In genomic region chr7:33459340-33459751, GRCh38 we compare ENCODE assay signal across 8 cellular contexts.
DNase-seq lines count a peak whose midpoint lies in the region; ATAC-seq and TF ChIP-seq lines count a peak whose summit lies in the region.

No MANE protein-coding gene starts in this region.

- H3K27ac Mint-ChIP-seq in stimulated activated memory B cell treated with anti-CD40 and anti-IgM and Interleukin-4, amounts not matched to agents 10 μg/mL and 1 μg/mL and 100 μg/mL, for 72 hours = no peak overlapping the region

- no peaks in the 10 kb centered on the region for H3K9me3 ChIP-seq in IMR-90 (ENCODE audit: control insufficient read depth, insufficient read depth, low read length)
- H3K9me3 ChIP-seq in heart right ventricle = no peaks in the 10 kb centered on the region

- dilution Hi-C loops in IMR-90 (cut with HindIII; ENCODE audit: low sequenced_read_pairs, unreplicated experiment) = no loop called here

- peak; percentile 54 for TF ChIP-seq CTCF in IMR-90 (conservative IDR thresholded peaks at IDR 0.05; ENCODE audit: low read depth, low read length)
- TF ChIP-seq CTCF in heart right ventricle (IDR thresholded peaks at IDR 0.05) = peak; percentile 14 to 66 (median 46)

- H3K4me1 ChIP-seq in IMR-90 (ENCODE audit: control insufficient read depth, insufficient read depth, low read length) (no peaks in the 10 kb centered on the region), heart right ventricle (no peaks in the 10 kb centered on the region)

- H4K5ac ChIP-seq in IMR-90 (ENCODE audit: low read depth, low read length) = no peak overlapping the region

- CTCF ChIA-PET in IMR-90 (lab: Yijun Ruan, JAX) = interaction anchor here (0.6 to 1.5 kb wide), 12 partner anchors 11 to 629 kb away, joined by 3 to 12 read pairs (median 3); no protein-coding TSS in a partner anchor

- TF ChIP-seq POLR2A in IMR-90 (IDR thresholded peaks at IDR 0.05; ENCODE audit: low read depth, low read length) = no peak

- intact Hi-C loops in IMR-90 (cut with micrococcal nuclease) = loop anchor here (1.0 to 10.0 kb wide), 4 partner anchors 217 to 474 kb away; no protein-coding TSS in a partner anchor
- intact Hi-C loops in heart right ventricle (cut with DNase I) = no loop called here

- no peak overlapping the region for H3K4me3 Mint-ChIP-seq in stimulated activated memory B cell treated with anti-CD40 and anti-IgM and Interleukin-4, amounts not matched to agents 10 μg/mL and 1 μg/mL and 100 μg/mL, for 72 hours

- no peaks in the 10 kb centered on the region for H3K36me3 ChIP-seq in IMR-90 (ENCODE audit: control insufficient read depth, insufficient read depth, low read length)
- no peaks in the 10 kb centered on the region for H3K36me3 ChIP-seq in heart right ventricle

- no peaks in the 10 kb centered on the region for H3K36me3 Mint-ChIP-seq in stimulated activated memory B cell treated with anti-CD40 and anti-IgM and Interleukin-4, amounts not matched to agents 10 μg/mL and 1 μg/mL and 100 μg/mL, for 72 hours

- no peaks in the 10 kb centered on the region for H4K20me1 ChIP-seq in IMR-90 (ENCODE audit: insufficient read depth, low read length)

- H3K9me3 Mint-ChIP-seq in stimulated activated memory B cell treated with anti-CD40 and anti-IgM and Interleukin-4, amounts not matched to agents 10 μg/mL and 1 μg/mL and 100 μg/mL, for 72 hours = no peaks in the 10 kb centered on the region

- peaks cover 4% of the 10 kb centered on the region for H3K4me1 Mint-ChIP-seq in stimulated activated memory B cell treated with anti-CD40 and anti-IgM and Interleukin-4, amounts not matched to agents 10 μg/mL and 1 μg/mL and 100 μg/mL, for 72 hours

- no peak overlapping the region for H2BK15ac ChIP-seq in IMR-90 (ENCODE audit: low read depth, low read length)

- no peak overlapping the region for H3K9ac ChIP-seq in IMR-90 (ENCODE audit: low read depth, low read length)

- no peaks in the 10 kb centered on the region for H3K79me1 ChIP-seq in IMR-90 (ENCODE audit: low read depth in 1 of 2, low read length in 2 of 2)

- H2AFZ ChIP-seq in IMR-90 (replicated peaks; ENCODE audit: low read length, poor library complexity) = no peak overlapping the region

- no peak overlapping the region for H3K4me2 ChIP-seq in IMR-90 (ENCODE audit: low read depth, low read length)

- H3K27me3 ChIP-seq in IMR-90 (ENCODE audit: control insufficient read depth, insufficient read depth, low read length) (no peaks in the 10 kb centered on the region), heart right ventricle (no peaks in the 10 kb centered on the region)

- H3K4ac ChIP-seq in IMR-90 (ENCODE audit: low read depth, low read length) = no peak overlapping the region

- no peak overlapping the region for H3K18ac ChIP-seq in IMR-90 (ENCODE audit: low read depth, low read length)

- no peak overlapping the region for H2AK9ac ChIP-seq in IMR-90 (replicated peaks; ENCODE audit: low read depth, low read length, poor library complexity)

- no peak overlapping the region for H2BK20ac ChIP-seq in IMR-90 (ENCODE audit: low read depth, low read length)

- peak; percentile 64 for DNase-seq in ELR (ENCODE audit: low read depth)
- DNase-seq in IMR-90 = peak; percentile 66
- no peak for DNase-seq in heart right ventricle
- no peak for DNase-seq in stimulated activated naive CD4-positive, alpha-beta T cell (lab: John Stamatoyannopoulos, UW)

- no peak overlapping the region for H3K56ac ChIP-seq in IMR-90 (ENCODE audit: extremely low read depth, insufficient read depth, low read length)

- POLR2A ChIA-PET in IMR-90 (lab: Charles Lee; ENCODE audit: unreplicated experiment) = no interaction called here

- H3K4me3 ChIP-seq in IMR-90 (ENCODE audit: insufficient read depth, low read depth, low read length) = no peak overlapping the region
- no peak overlapping the region for H3K4me3 ChIP-seq in heart right ventricle

- no peaks in the 10 kb centered on the region for H3K9me1 ChIP-seq in IMR-90 (ENCODE audit: insufficient read depth, low read length)

- H2AK5ac ChIP-seq in IMR-90 (ENCODE audit: low read depth, low read length) = no peak overlapping the region

- peak; percentile 99 for ATAC-seq in IMR-90 (ENCODE audit: low read depth)
- peak; percentile 100 for ATAC-seq in SK-N-SH treated with all-trans-retinoic acid at 6 μM for 48 hours
- peak in 6 of 8 donors; percentile 65 to 89 (median 74) for ATAC-seq in heart right ventricle
- ATAC-seq in stimulated activated memory B cell treated with anti-CD40 and anti-IgM and Interleukin-4, amounts not matched to agents 10 μg/mL and 1 μg/mL and 100 μg/mL, for 72 hours = peak; percentile 67
- no peak for ATAC-seq in GM18517 (IDR thresholded peaks at IDR 0.05; ENCODE audit: unreplicated experiment)
- ATAC-seq in HG03565 (IDR thresholded peaks at IDR 0.05; ENCODE audit: unreplicated experiment) = no peak

- no peak overlapping the region for H2BK5ac ChIP-seq in IMR-90 (ENCODE audit: low read depth, low read length, poor library complexity, severe bottlenecking)

- in situ Hi-C loops in IMR-90 (cut with MboI; ENCODE audit: low sequenced_read_pairs) = no loop called here

- no peak overlapping the region for H4K8ac ChIP-seq in IMR-90 (ENCODE audit: low read depth in 2 of 2, low read length in 2 of 2)

- no peak overlapping the region for H3K23ac ChIP-seq in IMR-90 (ENCODE audit: low read depth, low read length)

- no peak overlapping the region for H3K14ac ChIP-seq in IMR-90 (replicated peaks; ENCODE audit: low read depth, low read length)

- BruUV-seq in IMR-90 (replicated peaks; lab: Mats Ljungman, UMichigan) = no TSS peak

- no peak overlapping the region for H4K91ac ChIP-seq in IMR-90 (ENCODE audit: insufficient read depth, low read depth, low read length)

- TF ChIP-seq RAD21 in IMR-90 (IDR thresholded peaks at IDR 0.05; ENCODE audit: low read length) = peak; percentile 64

- H3K27me3 Mint-ChIP-seq in stimulated activated memory B cell treated with anti-CD40 and anti-IgM and Interleukin-4, amounts not matched to agents 10 μg/mL and 1 μg/mL and 100 μg/mL, for 72 hours = no peaks in the 10 kb centered on the region

- no CpG with 5 or more reads among the region's 1 CpG for WGBS in IMR-90 (ENCODE audit: extremely low coverage in 2 of 2, insufficient read length in 1 of 2), 2 experiments
- 42 to 43% methylated on average over 1 of the region's 1 CpG for WGBS in heart right ventricle, 2 donors

- H2BK120ac ChIP-seq in IMR-90 (ENCODE audit: low read depth, low read length) = no peak overlapping the region

- no peak overlapping the region for H3K27ac ChIP-seq in IMR-90 (ENCODE audit: insufficient read depth, low read length)
- H3K27ac ChIP-seq in heart right ventricle = no peak overlapping the region

TF ChIP-seq in IMR-90, 13 proteins besides CTCF, POLR2A, EP300 and RAD21:
- TF ChIP-seq FOS (IDR thresholded peaks at IDR 0.05; ENCODE audit: low read depth, low read length) (no peak), BHLHE40 (IDR thresholded peaks at IDR 0.05; ENCODE audit: low read depth, low read length) (no peak), NFE2L2 (IDR thresholded peaks at IDR 0.05; ENCODE audit: low read depth, low read length) (no peak), CEBPB (IDR thresholded peaks at IDR 0.05; ENCODE audit: low read depth, low read length) (no peak), SMC3 (IDR thresholded peaks at IDR 0.05; ENCODE audit: low read depth, low read length) (peak; percentile 28; the same call in 1 of the 2 replicates)
- TF ChIP-seq, protein P1, sequence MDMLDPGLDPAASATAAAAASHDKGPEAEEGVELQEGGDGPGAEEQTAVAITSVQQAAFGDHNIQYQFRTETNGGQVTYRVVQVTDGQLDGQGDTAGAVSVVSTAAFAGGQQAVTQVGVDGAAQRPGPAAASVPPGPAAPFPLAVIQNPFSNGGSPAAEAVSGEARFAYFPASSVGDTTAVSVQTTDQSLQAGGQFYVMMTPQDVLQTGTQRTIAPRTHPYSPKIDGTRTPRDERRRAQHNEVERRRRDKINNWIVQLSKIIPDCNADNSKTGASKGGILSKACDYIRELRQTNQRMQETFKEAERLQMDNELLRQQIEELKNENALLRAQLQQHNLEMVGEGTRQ (IDR thresholded peaks at IDR 0.05; ENCODE audit: low read depth, low read length) = no peak
- TF ChIP-seq, protein P2, sequence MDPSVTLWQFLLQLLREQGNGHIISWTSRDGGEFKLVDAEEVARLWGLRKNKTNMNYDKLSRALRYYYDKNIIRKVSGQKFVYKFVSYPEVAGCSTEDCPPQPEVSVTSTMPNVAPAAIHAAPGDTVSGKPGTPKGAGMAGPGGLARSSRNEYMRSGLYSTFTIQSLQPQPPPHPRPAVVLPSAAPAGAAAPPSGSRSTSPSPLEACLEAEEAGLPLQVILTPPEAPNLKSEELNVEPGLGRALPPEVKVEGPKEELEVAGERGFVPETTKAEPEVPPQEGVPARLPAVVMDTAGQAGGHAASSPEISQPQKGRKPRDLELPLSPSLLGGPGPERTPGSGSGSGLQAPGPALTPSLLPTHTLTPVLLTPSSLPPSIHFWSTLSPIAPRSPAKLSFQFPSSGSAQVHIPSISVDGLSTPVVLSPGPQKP (IDR thresholded peaks at IDR 0.05; ENCODE audit: borderline replicate concordance, low read depth, low read length) = no peak

TF ChIP-seq in SK-N-SH treated with all-trans-retinoic acid at 6 μM for 48 hours, 23 proteins besides CTCF, POLR2A, EP300 and RAD21 (continues in another document):
- TF ChIP-seq CSDC2 (CRISPR knock-in tag; IDR thresholded peaks at IDR 0.05) = no peak
- no peak for TF ChIP-seq ZFP30 (CRISPR knock-in tag; IDR thresholded peaks at IDR 0.05)
- no peak for TF ChIP-seq ZFP3 (CRISPR knock-in tag; IDR thresholded peaks at IDR 0.05)
- TF ChIP-seq CSRNP3 (CRISPR knock-in tag; IDR thresholded peaks at IDR 0.05) = no peak

Comparison
In these comparisons a context has a peak if more than half of its experiments do, and no peak if none do; other contexts are left out.
1. DNase-seq: peak in ELR (single experiment) and IMR-90 (single experiment); none in heart right ventricle (0 of 2) and stimulated activated naive CD4-positive, alpha-beta T cell (0 of 6).
2. ATAC-seq: peak in IMR-90 (single experiment), SK-N-SH treated with all-trans-retinoic acid at 6 μM for 48 hours (single experiment), heart right ventricle (6 of 8) and stimulated activated memory B cell treated with anti-CD40 and anti-IgM and Interleukin-4, amounts not matched to agents 10 μg/mL and 1 μg/mL and 100 μg/mL, for 72 hours (single experiment); none in GM18517 (single experiment) and HG03565 (single experiment).